ENCODE assay signal across 1 cellular context in the genomic region with DNA sequence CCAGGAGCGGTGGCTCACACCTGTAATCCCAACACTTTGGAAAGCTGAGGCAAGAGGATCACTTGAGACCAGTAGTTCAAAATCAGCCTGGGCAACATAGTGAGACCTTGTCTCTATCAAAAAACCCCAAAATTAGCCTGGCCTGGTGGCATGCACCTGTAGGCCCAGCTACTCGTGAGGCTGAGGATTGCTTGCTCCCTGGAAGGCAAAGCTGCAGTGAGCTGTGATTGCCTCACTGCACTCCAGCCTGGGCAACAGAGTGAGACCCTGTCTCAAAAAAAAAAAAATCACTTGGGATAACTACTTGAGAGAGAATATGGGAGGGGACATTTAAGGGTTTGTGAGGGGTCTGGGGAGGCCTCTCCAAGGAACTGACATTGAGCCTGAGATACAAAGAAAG.
TF ChIP-seq lines count a peak whose summit lies in the region.

No MANE protein-coding gene starts in this region.

TF ChIP-seq in H1, 55 proteins besides CTCF, POLR2A, EP300 and RAD21:
- TF ChIP-seq ASH2L (IDR thresholded peaks at IDR 0.05; ENCODE audit: low read length), result no peak
TF ChIP-seq in H1: peak in this region for 0.
